Comparison of ENCODE assay signal across 26 cellular contexts in the genomic region with DNA sequence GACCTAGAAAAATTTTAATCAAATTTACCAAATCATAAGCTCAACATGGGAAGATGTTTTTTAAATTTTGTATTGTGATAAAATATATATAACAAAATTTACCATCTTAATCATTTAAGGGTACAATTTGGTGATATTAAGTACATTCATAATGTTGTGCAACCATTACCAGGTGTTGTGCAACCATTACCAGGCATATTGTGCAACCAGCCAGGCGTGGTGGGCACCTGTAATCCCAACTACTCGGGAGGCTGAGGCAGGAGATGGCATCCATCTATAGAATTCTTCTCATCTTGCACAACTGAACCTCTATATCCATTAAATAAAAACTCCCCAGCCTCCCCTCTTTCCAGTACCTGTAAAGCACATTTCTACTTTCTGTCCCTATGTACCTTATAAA.
"Had no signal": no experiment of that assay in that cellular context is flagged by ENCODE, and none has a peak within 500 bp of the region (broad histone marks: within the 10 kb centered on the region; RNA-seq: fewer than 3 reads in every experiment).

No MANE protein-coding gene starts in this region.

- H3K4me2 ChIP-seq: neural progenitor cell had no signal

- H3K36me3 ChIP-seq: left ventricle myocardium inferior, neural progenitor cell, neutrophil, right atrium auricular region, suprapubic skin, thoracic aorta, tibial artery, uterus had no signal

- H3K36me3 Mint-ChIP-seq: mesothelial cell of epicardium; natural killer cell; neural progenitor cell; stimulated activated effector memory CD8-positive, alpha-beta T cell treated with anti-CD3 and anti-CD28 coated beads, Interleukin-12 subunit alpha, Interleukin-12 subunit beta, amount 100 ng/mL, for 72 hours; type B pancreatic cell had no signal

- H3K27ac Mint-ChIP-seq: mesothelial cell of epicardium; naive B cell; natural killer cell; nephron progenitor cell; neural progenitor cell; progenitor cell of endocrine pancreas; stimulated activated effector memory CD8-positive, alpha-beta T cell treated with anti-CD3 and anti-CD28 coated beads, Interleukin-12 subunit alpha, Interleukin-12 subunit beta, amount 100 ng/mL, for 72 hours; stimulated activated naive CD8-positive, alpha-beta T cell treated with anti-CD3 and anti-CD28 coated beads, Interleukin-15, Interleukin-2, amounts not matched to agents 100 ng/mL and 50 ng/mL, for 24 hours; type B pancreatic cell had no signal

- H3K27ac ChIP-seq: left ventricle myocardium inferior, neural progenitor cell, neutrophil, right atrium auricular region, skin epidermis, suprapubic skin, thoracic aorta, tibial artery, uterus had no signal

- H2AFZ ChIP-seq: neural progenitor cell had no signal

- H3K4me3 Mint-ChIP-seq: mesothelial cell of epicardium; naive B cell; natural killer cell; nephron progenitor cell; neural progenitor cell; stimulated activated effector memory CD8-positive, alpha-beta T cell treated with anti-CD3 and anti-CD28 coated beads, Interleukin-12 subunit alpha, Interleukin-12 subunit beta, amount 100 ng/mL, for 72 hours; stimulated activated naive CD8-positive, alpha-beta T cell treated with anti-CD3 and anti-CD28 coated beads, Interleukin-15, Interleukin-2, amounts not matched to agents 100 ng/mL and 50 ng/mL, for 24 hours; type B pancreatic cell had no signal

- DNase-seq: hypothalamus; islet precursor cell; left ventricle myocardium inferior; mesendoderm; naive B cell; natural killer cell; nephron progenitor cell; occipital lobe; stimulated activated CD4-positive, alpha-beta T cell treated with anti-CD3 and anti-CD28 coated beads, Interleukin-12 subunit alpha, Interleukin-12 subunit beta, amount 100 ng/mL, for 4 hours; stimulated activated CD4-positive, alpha-beta T cell treated with anti-CD3 and anti-CD28 coated beads, Interleukin-4, amount 100 ng/mL, for 24 hours; stimulated activated naive CD4-positive, alpha-beta T cell; tibial artery; uterus had no signal

- H3K27me3 Mint-ChIP-seq: naive B cell; progenitor cell of endocrine pancreas; stimulated activated naive CD8-positive, alpha-beta T cell treated with anti-CD3 and anti-CD28 coated beads, Interleukin-15, Interleukin-2, amounts not matched to agents 100 ng/mL and 50 ng/mL, for 24 hours; type B pancreatic cell had no signal

- H3K27me3 ChIP-seq: neural progenitor cell, neutrophil, right atrium auricular region, suprapubic skin, tibial artery, uterus had no signal

- H3K4me1 Mint-ChIP-seq: mesothelial cell of epicardium; naive B cell; natural killer cell; nephron progenitor cell; neural progenitor cell; stimulated activated effector memory CD8-positive, alpha-beta T cell treated with anti-CD3 and anti-CD28 coated beads, Interleukin-12 subunit alpha, Interleukin-12 subunit beta, amount 100 ng/mL, for 72 hours had no signal

- ATAC-seq: natural killer cell; sciatic nerve; stimulated activated effector memory CD8-positive, alpha-beta T cell treated with anti-CD3 and anti-CD28 coated beads, Interleukin-12 subunit alpha, Interleukin-12 subunit beta, amount 100 ng/mL, for 72 hours had no signal

- H3K9ac ChIP-seq: neural progenitor cell had no signal

- H3K4me3 ChIP-seq: left ventricle myocardium inferior, lung, neural progenitor cell, right atrium auricular region, skin epidermis, suprapubic skin, thoracic aorta, tibial artery, uterus had no signal

- H3K9me3 ChIP-seq: neutrophil, suprapubic skin, thoracic aorta, uterus had no signal

- H3K4me1 ChIP-seq: left ventricle myocardium inferior, neural progenitor cell, right atrium auricular region, suprapubic skin, tibial artery, uterus had no signal

- H3K9me3 Mint-ChIP-seq: type B pancreatic cell had no signal
